8 cellular contexts compared by ENCODE assay signal in genomic region chr1:44803312-44804095, GRCh38. TPM values are rescaled to one million over a fixed set of nuclear protein-coding genes. Genes with fewer than 3 reads are reported as not detected.
DNase-seq lines count a peak whose midpoint lies in the region; ATAC-seq, FAIRE-seq and TF ChIP-seq lines count a peak whose summit lies in the region.
"Had no signal": no experiment of that assay in that cellular context is flagged by ENCODE, and none has a peak within 500 bp of the region (broad histone marks: within the 10 kb centered on the region; RNA-seq: fewer than 3 reads in every experiment).

No MANE protein-coding gene starts in this region.

- H3K9me3 ChIP-seq in tibial nerve = no peaks in the 10 kb centered on the region
- H3K9me3 ChIP-seq in HepG2 (ENCODE audit: low read length) = no peaks in the 10 kb centered on the region

- no peak overlapping the region for H3K9ac ChIP-seq in HepG2 (ENCODE audit: insufficient read depth, low read depth, low read length)
- H3K9ac ChIP-seq: KMS-11 had no signal

- intact Hi-C loops in HepG2 (cut with micrococcal nuclease; ENCODE audit: unreplicated experiment) = no loop called here

- in situ Hi-C loops in HepG2 (cut with HindIII; ENCODE audit: extremely low pct_ligation_motif_present, low pct_unique_long_range_greater_than_20kb) = no loop called here

- H3K4me1 Mint-ChIP-seq in activated naive CD4-positive, alpha-beta T cell treated with anti-CD3 and anti-CD28 coated beads, Interleukin-2, amount 10 ng/mL, durations not matched to agents 7 days and 5 days = peaks cover 72% of the 10 kb centered on the region

- peak overlapping the region; percentile 86 for H3K4me3 Mint-ChIP-seq in activated naive CD4-positive, alpha-beta T cell treated with anti-CD3 and anti-CD28 coated beads, Interleukin-2, amount 10 ng/mL, durations not matched to agents 7 days and 5 days

- H3K36me3 Mint-ChIP-seq in activated naive CD4-positive, alpha-beta T cell treated with anti-CD3 and anti-CD28 coated beads, Interleukin-2, amount 10 ng/mL, durations not matched to agents 7 days and 5 days = peaks cover 57% of the 10 kb centered on the region

- peak overlapping the region; percentile 19 to 100 (median 98) for H3K27ac ChIP-seq in tibial nerve
- H3K27ac ChIP-seq in HepG2 (ENCODE audit: extremely low read length, insufficient read depth, low read length) = no peak overlapping the region
- H3K27ac ChIP-seq: KMS-11 had no signal

- CTCF ChIA-PET in activated naive CD4-positive, alpha-beta T cell treated with anti-CD3 and anti-CD28 coated beads, Interleukin-2, amount 10 ng/mL, durations not matched to agents 7 days and 5 days (lab: Charles Lee) = interaction anchor here (1.4 kb wide), 1 partner anchor 10 kb away, joined by 3 read pairs; no protein-coding TSS in a partner anchor
- CTCF ChIA-PET in HepG2 (lab: Yijun Ruan, JAX; ENCODE audit: low intra/inter-chr PET ratio, low total read pairs) = no interaction called here

- H3K79me2 ChIP-seq in HepG2 (ENCODE audit: insufficient read depth, low read length) = peaks cover 17% of the 10 kb centered on the region

- 0 out of 2 replicates have a peak, but pooled peaks cover 7% of the 10 kb centered on the region for H4K20me1 ChIP-seq in HepG2 (ENCODE audit: insufficient read depth, low read length)

- H3K27me3 ChIP-seq in tibial nerve (no peaks in the 10 kb centered on the region), HepG2 (ENCODE audit: control insufficient read depth in 1 of 2, insufficient read depth in 2 of 2, low read length in 2 of 2) (no peaks in the 10 kb centered on the region)

- no peak for TF ChIP-seq POLR2A in tibial nerve (IDR thresholded peaks at IDR 0.05)
- TF ChIP-seq POLR2A in HepG2 (IDR thresholded peaks at IDR 0.05; ENCODE audit: insufficient read depth in 1 of 2, low read depth in 2 of 2, low read length in 2 of 2) = no peak

- H3K4me1 ChIP-seq in tibial nerve (peaks cover 0 to 82% (median 50%) of the 10 kb centered on the region in 4 donors), HepG2 (ENCODE audit: insufficient read depth, low read length) (peaks cover 65% of the 10 kb centered on the region)

- H3K9me3 Mint-ChIP-seq in activated naive CD4-positive, alpha-beta T cell treated with anti-CD3 and anti-CD28 coated beads, Interleukin-2, amount 10 ng/mL, durations not matched to agents 7 days and 5 days = no peaks in the 10 kb centered on the region

- no peak for FAIRE-seq in HepG2 (lab: Jason Lieb, UNC)

- no peaks in the 10 kb centered on the region for H3K27me3 Mint-ChIP-seq in activated naive CD4-positive, alpha-beta T cell treated with anti-CD3 and anti-CD28 coated beads, Interleukin-2, amount 10 ng/mL, durations not matched to agents 7 days and 5 days

- TF ChIP-seq CTCF in fibroblast of pulmonary artery (IDR thresholded peaks at IDR 0.05; ENCODE audit: low read length, missing control alignments) (no peak), tibial nerve (IDR thresholded peaks at IDR 0.05) (no peak), HepG2 (CRISPR knock-in tag; IDR thresholded peaks at IDR 0.05) (no peak)

- H3K36me3 ChIP-seq in tibial nerve (peaks cover 0 to 45% (median 6%) of the 10 kb centered on the region in 3 donors), HepG2 (replicated peaks in 1 of 2; ENCODE audit: control insufficient read depth in 1 of 2, insufficient read depth in 2 of 2, low read length in 2 of 2) (peaks cover 6 to 38% of the 10 kb centered on the region in 2 experiments; a peak in 4 of 5 replicates)

- POLR2A ChIA-PET in HepG2 (lab: Yijun Ruan, JAX) = interaction anchor here (12.9 kb wide), 1 partner anchor 19 kb away, joined by 570 read pairs; no protein-coding TSS in a partner anchor

- H3K27ac Mint-ChIP-seq in activated naive CD4-positive, alpha-beta T cell treated with anti-CD3 and anti-CD28 coated beads, Interleukin-2, amount 10 ng/mL, durations not matched to agents 7 days and 5 days = peak overlapping the region; percentile 79

- no peak overlapping the region for H2AFZ ChIP-seq in HepG2 (ENCODE audit: low read length)

- BruUV-seq in HepG2 (replicated peaks; lab: Mats Ljungman, UMichigan) = no TSS peak

- no peak for DNase-seq in activated naive CD4-positive, alpha-beta T cell treated with anti-CD3 and anti-CD28 coated beads, Interleukin-2, amount 10 ng/mL, durations not matched to agents 7 days and 5 days
- no peak for DNase-seq in activated naive CD4-positive, alpha-beta T cell (lab: John Stamatoyannopoulos, UW)
- no peak for DNase-seq in fibroblast of pulmonary artery (ENCODE audit: low read depth)
- DNase-seq in tibial nerve (ENCODE audit: low spot score in 2 of 2) = no peak
- DNase-seq in HepG2 (ENCODE audit: low spot score) = no peak
- no peak for DNase-seq in SHP77 treated with DMSO at 0.1 percent for 48 hours (lab: John Stamatoyannopoulos, UW)

- H3K4me2 ChIP-seq in HepG2 (ENCODE audit: low read depth, low read length) = no peak overlapping the region

- ATAC-seq in HepG2 = no peak

- TF ChIP-seq EP300 in tibial nerve (IDR thresholded peaks at IDR 0.05) (no peak), HepG2 (IDR thresholded peaks at IDR 0.05; ENCODE audit: low read depth in 2 of 2, low read length in 2 of 2) (no peak), HepG2 (CRISPR knock-in tag; IDR thresholded peaks at IDR 0.05; ENCODE audit: borderline replicate concordance) (no peak)

- TF ChIP-seq RAD21 in HepG2 (CRISPR knock-in tag; IDR thresholded peaks at IDR 0.05) = no peak

- 87 to 89% methylated on average over 12 to 13 of the region's 13 CpGs for WGBS in tibial nerve, 2 donors
- 93% methylated on average over 7 of the region's 13 CpGs for WGBS in HepG2 (ENCODE audit: low lambda C conversion rate)

- H3K4me3 ChIP-seq in fibroblast of pulmonary artery (replicated peaks; ENCODE audit: low read depth, low read length) (peak overlapping the region; percentile 87), tibial nerve (no peak overlapping the region), HepG2 (replicated peaks in 1 of 3; ENCODE audit: insufficient read depth in 1 of 3, low read depth in 2 of 3, low read length in 3 of 3) (no peak overlapping the region)

RNA-seq across cellular contexts. Expression of gene PLK3, which starts 3.3 kb away (rescaled TPM):
- total RNA-seq in tibial nerve (10 to 100 TPM; 10.6 to 29.3 (median 26.3) TPM), HepG2 (2016; rRNA removed; fragmentation: Illumina TruSeq; extraction: Trizol) (4.5 and 9.8 TPM in 2 replicates)
- 10.4 and 10.6 TPM in 2 replicates for total RNA-seq in HepG2 (2016; cell fraction: cytosol; rRNA removed; fragmentation: Illumina TruSeq; extraction: Trizol; ENCODE audit: low read depth)
- total RNA-seq in HepG2 (2016; cell fraction: insoluble cytoplasmic fraction; rRNA removed; fragmentation: Illumina TruSeq; extraction: Trizol) = 3.0 and 11.4 TPM in 2 replicates
- total RNA-seq in HepG2 (2016; cell fraction: membrane; rRNA removed; fragmentation: Illumina TruSeq; extraction: Trizol) = 7.7 and 8.3 TPM in 2 replicates
- 14.5 and 18.3 TPM in 2 replicates for total RNA-seq in HepG2 (2016; cell fraction: nucleus; rRNA removed; fragmentation: Illumina TruSeq; extraction: Trizol)
- 16.9 and 23.4 TPM in 2 replicates for polyA plus RNA-seq in HepG2 (2011; rRNA removed)
- polyA plus RNA-seq in HepG2 (2011; cell fraction: cytosol; rRNA removed) = 7.7 and 8.3 TPM in 2 replicates
- polyA plus RNA-seq in HepG2 (2011; cell fraction: nucleus; rRNA removed) = 101 and 106 TPM in 2 replicates
- 4.3 and 8.5 TPM in 2 replicates for polyA plus RNA-seq in HepG2 (2012)
- 2.2 and 2.4 TPM in 2 replicates for polyA plus RNA-seq in HepG2 (2016; cell fraction: cytosol; fragmentation: Illumina TruSeq; extraction: Trizol; ENCODE audit: low read depth)
- polyA plus RNA-seq in HepG2 (2016; cell fraction: insoluble cytoplasmic fraction; fragmentation: Illumina TruSeq; extraction: Trizol; ENCODE audit: low read depth) = 5.2 and 6.6 TPM in 2 replicates
- 3.1 and 3.6 TPM in 2 replicates for polyA plus RNA-seq in HepG2 (2016; cell fraction: membrane; fragmentation: Illumina TruSeq; extraction: Trizol; ENCODE audit: low read depth)
- polyA plus RNA-seq in HepG2 (2016; cell fraction: nucleus; fragmentation: Illumina TruSeq; extraction: Trizol; ENCODE audit: insufficient read depth, low read depth) = 41.8 and 43.4 TPM in 2 replicates
- 10.1 and 27.4 TPM in 2 replicates for polyA minus RNA-seq in HepG2 (2011; rRNA and poly(A)+ RNA removed; ENCODE audit: low replicate concordance)
- 5.1 and 11.4 TPM in 2 replicates for polyA minus RNA-seq in HepG2 (2011; cell fraction: cytosol; rRNA and poly(A)+ RNA removed)
- polyA minus RNA-seq in HepG2 (2011; cell fraction: nucleus; rRNA and poly(A)+ RNA removed) = 37.5 and 48.6 TPM in 2 replicates

RNA-seq across cellular contexts. Expression of gene DYNLT4, which starts 3.6 kb away (rescaled TPM):
- 1 to 10 TPM in 2 of 4 donors, not detected in 2; 2.5 to 3.3 TPM for total RNA-seq in tibial nerve
- total RNA-seq in HepG2 (2016; rRNA removed; fragmentation: Illumina TruSeq; extraction: Trizol) = 0.77 TPM in 1 of 2 replicates, not detected in the other
- total RNA-seq in HepG2 (2016; cell fraction: cytosol; rRNA removed; fragmentation: Illumina TruSeq; extraction: Trizol; ENCODE audit: low read depth) = 0.91 and 2.1 TPM in 2 replicates
- total RNA-seq in HepG2 (2016; cell fraction: insoluble cytoplasmic fraction; rRNA removed; fragmentation: Illumina TruSeq; extraction: Trizol) = 0.93 TPM in 1 of 2 replicates, not detected in the other
- total RNA-seq in HepG2 (2016; cell fraction: membrane; rRNA removed; fragmentation: Illumina TruSeq; extraction: Trizol) = 2.0 and 2.1 TPM in 2 replicates
- 0.91 and 2.1 TPM in 2 replicates for total RNA-seq in HepG2 (2016; cell fraction: nucleus; rRNA removed; fragmentation: Illumina TruSeq; extraction: Trizol)
- not detected in 2 replicates for polyA plus RNA-seq in HepG2 (2011; rRNA removed)
- 0.25 TPM in 1 of 2 replicates, not detected in the other for polyA plus RNA-seq in HepG2 (2011; cell fraction: cytosol; rRNA removed)
- polyA plus RNA-seq in HepG2 (2011; cell fraction: nucleus; rRNA removed) = 0.55 and 1.4 TPM in 2 replicates
- not detected in 2 replicates for polyA plus RNA-seq in HepG2 (2012)
- not detected in 2 replicates for polyA plus RNA-seq in HepG2 (2016; cell fraction: cytosol; fragmentation: Illumina TruSeq; extraction: Trizol; ENCODE audit: low read depth)
- not detected in 2 replicates for polyA plus RNA-seq in HepG2 (2016; cell fraction: insoluble cytoplasmic fraction; fragmentation: Illumina TruSeq; extraction: Trizol; ENCODE audit: low read depth)
- polyA plus RNA-seq in HepG2 (2016; cell fraction: membrane; fragmentation: Illumina TruSeq; extraction: Trizol; ENCODE audit: low read depth) = not detected in 2 replicates
- polyA plus RNA-seq in HepG2 (2016; cell fraction: nucleus; fragmentation: Illumina TruSeq; extraction: Trizol; ENCODE audit: insufficient read depth, low read depth) = not detected in 2 replicates
- polyA minus RNA-seq in HepG2 (2011; rRNA and poly(A)+ RNA removed; ENCODE audit: low replicate concordance) = 3.7 TPM in 1 of 2 replicates, not detected in the other
- polyA minus RNA-seq in HepG2 (2011; cell fraction: cytosol; rRNA and poly(A)+ RNA removed) = 0.88 TPM in 1 of 2 replicates, not detected in the other
- 3.4 and 10.9 TPM in 2 replicates for polyA minus RNA-seq in HepG2 (2011; cell fraction: nucleus; rRNA and poly(A)+ RNA removed)
- total RNA-seq: SK-MEL-5 had no signal

RNA-seq across cellular contexts. Expression of gene BTBD19, which starts 4.8 kb away (rescaled TPM):
- total RNA-seq in tibial nerve = 10 to 100 TPM; 14.9 to 50.0 (median 25.5) TPM
- 1.0 and 2.7 TPM in 2 replicates for total RNA-seq in HepG2 (2016; rRNA removed; fragmentation: Illumina TruSeq; extraction: Trizol)
- total RNA-seq in HepG2 (2016; cell fraction: cytosol; rRNA removed; fragmentation: Illumina TruSeq; extraction: Trizol; ENCODE audit: low read depth) = 0.51 and 0.97 TPM in 2 replicates
- total RNA-seq in HepG2 (2016; cell fraction: insoluble cytoplasmic fraction; rRNA removed; fragmentation: Illumina TruSeq; extraction: Trizol) = 0.62 and 3.0 TPM in 2 replicates
- 0.87 and 1.1 TPM in 2 replicates for total RNA-seq in HepG2 (2016; cell fraction: membrane; rRNA removed; fragmentation: Illumina TruSeq; extraction: Trizol)
- 3.1 and 5.3 TPM in 2 replicates for total RNA-seq in HepG2 (2016; cell fraction: nucleus; rRNA removed; fragmentation: Illumina TruSeq; extraction: Trizol)
- polyA plus RNA-seq in HepG2 (2011; rRNA removed) = 6.7 and 8.8 TPM in 2 replicates
- polyA plus RNA-seq in HepG2 (2011; cell fraction: cytosol; rRNA removed) = 1.8 and 2.0 TPM in 2 replicates
- polyA plus RNA-seq in HepG2 (2011; cell fraction: nucleus; rRNA removed) = 38.3 and 42.2 TPM in 2 replicates
- 2.6 and 2.7 TPM in 2 replicates for polyA plus RNA-seq in HepG2 (2012)
- 0.37 and 0.49 TPM in 2 replicates for polyA plus RNA-seq in HepG2 (2016; cell fraction: cytosol; fragmentation: Illumina TruSeq; extraction: Trizol; ENCODE audit: low read depth)
- 0.70 and 1.9 TPM in 2 replicates for polyA plus RNA-seq in HepG2 (2016; cell fraction: insoluble cytoplasmic fraction; fragmentation: Illumina TruSeq; extraction: Trizol; ENCODE audit: low read depth)
- polyA plus RNA-seq in HepG2 (2016; cell fraction: membrane; fragmentation: Illumina TruSeq; extraction: Trizol; ENCODE audit: low read depth) = 0.30 and 0.79 TPM in 2 replicates
- polyA plus RNA-seq in HepG2 (2016; cell fraction: nucleus; fragmentation: Illumina TruSeq; extraction: Trizol; ENCODE audit: insufficient read depth, low read depth) = 10.8 and 15.7 TPM in 2 replicates
- 1.2 and 11.3 TPM in 2 replicates for polyA minus RNA-seq in HepG2 (2011; rRNA and poly(A)+ RNA removed; ENCODE audit: low replicate concordance)
- polyA minus RNA-seq in HepG2 (2011; cell fraction: cytosol; rRNA and poly(A)+ RNA removed) = 1.8 and 2.0 TPM in 2 replicates
- 12.0 and 16.5 TPM in 2 replicates for polyA minus RNA-seq in HepG2 (2011; cell fraction: nucleus; rRNA and poly(A)+ RNA removed)
- total RNA-seq: SK-MEL-5 had no signal

RNA-seq across cellular contexts. Expression of gene BEST4, which starts 15.5 kb away (rescaled TPM):
- total RNA-seq in tibial nerve = under 1 TPM in 2 of 4 donors, not detected in 2; 0.21 to 0.98 TPM
- 1.4 TPM in 2 replicates for total RNA-seq in HepG2 (2016; rRNA removed; fragmentation: Illumina TruSeq; extraction: Trizol)
- total RNA-seq in HepG2 (2016; cell fraction: cytosol; rRNA removed; fragmentation: Illumina TruSeq; extraction: Trizol; ENCODE audit: low read depth) = 0.40 and 0.62 TPM in 2 replicates
- total RNA-seq in HepG2 (2016; cell fraction: insoluble cytoplasmic fraction; rRNA removed; fragmentation: Illumina TruSeq; extraction: Trizol) = 1.4 and 1.5 TPM in 2 replicates
- total RNA-seq in HepG2 (2016; cell fraction: membrane; rRNA removed; fragmentation: Illumina TruSeq; extraction: Trizol) = 1.0 TPM in 2 replicates
- total RNA-seq in HepG2 (2016; cell fraction: nucleus; rRNA removed; fragmentation: Illumina TruSeq; extraction: Trizol) = 0.63 and 1.2 TPM in 2 replicates
- polyA plus RNA-seq in HepG2 (2011; rRNA removed) = 0.71 and 0.77 TPM in 2 replicates
- 0.91 and 1.0 TPM in 2 replicates for polyA plus RNA-seq in HepG2 (2011; cell fraction: cytosol; rRNA removed)
- 0.93 and 1.1 TPM in 2 replicates for polyA plus RNA-seq in HepG2 (2011; cell fraction: nucleus; rRNA removed)
- 1.1 and 1.4 TPM in 2 replicates for polyA plus RNA-seq in HepG2 (2012)
- 0.60 and 0.74 TPM in 2 replicates for polyA plus RNA-seq in HepG2 (2016; cell fraction: cytosol; fragmentation: Illumina TruSeq; extraction: Trizol; ENCODE audit: low read depth)
- 2.0 TPM in 2 replicates for polyA plus RNA-seq in HepG2 (2016; cell fraction: insoluble cytoplasmic fraction; fragmentation: Illumina TruSeq; extraction: Trizol; ENCODE audit: low read depth)
- 0.73 and 0.86 TPM in 2 replicates for polyA plus RNA-seq in HepG2 (2016; cell fraction: membrane; fragmentation: Illumina TruSeq; extraction: Trizol; ENCODE audit: low read depth)
- polyA plus RNA-seq in HepG2 (2016; cell fraction: nucleus; fragmentation: Illumina TruSeq; extraction: Trizol; ENCODE audit: insufficient read depth, low read depth) = 1.5 and 1.8 TPM in 2 replicates
- 0.26 and 0.35 TPM in 2 replicates for polyA minus RNA-seq in HepG2 (2011; rRNA and poly(A)+ RNA removed; ENCODE audit: low replicate concordance)
- 0.59 and 0.62 TPM in 2 replicates for polyA minus RNA-seq in HepG2 (2011; cell fraction: cytosol; rRNA and poly(A)+ RNA removed)
- polyA minus RNA-seq in HepG2 (2011; cell fraction: nucleus; rRNA and poly(A)+ RNA removed) = 0.25 and 0.52 TPM in 2 replicates
- total RNA-seq: SK-MEL-5 had no signal

RNA-seq across cellular contexts. Expression of gene RPS8, which starts 28.2 kb away (rescaled TPM):
- 1,000 to 10,000 TPM; 2,048 to 2,345 (median 2,235) TPM for total RNA-seq in tibial nerve
- total RNA-seq in HepG2 (2016; rRNA removed; fragmentation: Illumina TruSeq; extraction: Trizol) = 2,628 and 3,186 TPM in 2 replicates
- 4,101 and 4,477 TPM in 2 replicates for total RNA-seq in HepG2 (2016; cell fraction: cytosol; rRNA removed; fragmentation: Illumina TruSeq; extraction: Trizol; ENCODE audit: low read depth)
- 2,640 and 3,284 TPM in 2 replicates for total RNA-seq in HepG2 (2016; cell fraction: insoluble cytoplasmic fraction; rRNA removed; fragmentation: Illumina TruSeq; extraction: Trizol)
- 6,651 and 6,789 TPM in 2 replicates for total RNA-seq in HepG2 (2016; cell fraction: membrane; rRNA removed; fragmentation: Illumina TruSeq; extraction: Trizol)
- total RNA-seq in HepG2 (2016; cell fraction: nucleus; rRNA removed; fragmentation: Illumina TruSeq; extraction: Trizol) = 904 and 1,043 TPM in 2 replicates
- 2,639 and 2,822 TPM in 2 replicates for polyA plus RNA-seq in HepG2 (2011; rRNA removed)
- polyA plus RNA-seq in HepG2 (2011; cell fraction: cytosol; rRNA removed) = 3,216 and 3,450 TPM in 2 replicates
- polyA plus RNA-seq in HepG2 (2011; cell fraction: nucleus; rRNA removed) = 619 and 724 TPM in 2 replicates
- polyA plus RNA-seq in HepG2 (2012) = 2,913 and 3,780 TPM in 2 replicates
- 3,820 and 4,041 TPM in 2 replicates for polyA plus RNA-seq in HepG2 (2016; cell fraction: cytosol; fragmentation: Illumina TruSeq; extraction: Trizol; ENCODE audit: low read depth)
- polyA plus RNA-seq in HepG2 (2016; cell fraction: insoluble cytoplasmic fraction; fragmentation: Illumina TruSeq; extraction: Trizol; ENCODE audit: low read depth) = 2,524 and 2,713 TPM in 2 replicates
- polyA plus RNA-seq in HepG2 (2016; cell fraction: membrane; fragmentation: Illumina TruSeq; extraction: Trizol; ENCODE audit: low read depth) = 5,258 and 5,398 TPM in 2 replicates
- polyA plus RNA-seq in HepG2 (2016; cell fraction: nucleus; fragmentation: Illumina TruSeq; extraction: Trizol; ENCODE audit: insufficient read depth, low read depth) = 1,350 and 1,442 TPM in 2 replicates
- 377 and 661 TPM in 2 replicates for polyA minus RNA-seq in HepG2 (2011; rRNA and poly(A)+ RNA removed; ENCODE audit: low replicate concordance)
- 497 and 522 TPM in 2 replicates for polyA minus RNA-seq in HepG2 (2011; cell fraction: cytosol; rRNA and poly(A)+ RNA removed)
- polyA minus RNA-seq in HepG2 (2011; cell fraction: nucleus; rRNA and poly(A)+ RNA removed) = 234 and 283 TPM in 2 replicates
